1 cellular context compared by ENCODE assay signal in genomic region chr6:159025224-159025623, GRCh38. TPM values are rescaled to one million over a fixed set of nuclear protein-coding genes. Genes with fewer than 3 reads are reported as not detected.
"Had no signal": no experiment of that assay in that cellular context is flagged by ENCODE, and none has a peak within 500 bp of the region (broad histone marks: within the 10 kb centered on the region; RNA-seq: fewer than 3 reads in every experiment).

No MANE protein-coding gene starts in this region.

RNA-seq across cellular contexts. Expression of gene TAGAP, which starts 19.6 kb away (rescaled TPM):
- total RNA-seq: lung microvascular endothelial cell had no signal
